In genomic region chr1:114236517-114236916, GRCh38 we compare ENCODE assay signal across 13 cellular contexts.
"Had no signal": no experiment of that assay in that cellular context is flagged by ENCODE, and none has a peak within 500 bp of the region (broad histone marks: within the 10 kb centered on the region; RNA-seq: fewer than 3 reads in every experiment).

No MANE protein-coding gene starts in this region.

- DNase-seq: KBM-7; MV-4-11; NCI-H1048; NCI-H1436 treated with DMSO at 0.1 percent for 48 hours; NCI-H187 treated with DMSO at 0.1 percent for 48 hours; NCI-H526; NCI-H82; NK-92 treated with Interleukin-12 subunit alpha and Interleukin-12 subunit beta, amount 100 ng/mL, for 24 hours; SHP77; SK-N-SH had no signal

- H3K9me3 ChIP-seq: SK-N-SH had no signal

- H3K27ac ChIP-seq: RWPE1 had no signal

- ATAC-seq: Panc1, PC-3 had no signal
